14 cellular contexts compared by ENCODE assay signal in the genomic region with DNA sequence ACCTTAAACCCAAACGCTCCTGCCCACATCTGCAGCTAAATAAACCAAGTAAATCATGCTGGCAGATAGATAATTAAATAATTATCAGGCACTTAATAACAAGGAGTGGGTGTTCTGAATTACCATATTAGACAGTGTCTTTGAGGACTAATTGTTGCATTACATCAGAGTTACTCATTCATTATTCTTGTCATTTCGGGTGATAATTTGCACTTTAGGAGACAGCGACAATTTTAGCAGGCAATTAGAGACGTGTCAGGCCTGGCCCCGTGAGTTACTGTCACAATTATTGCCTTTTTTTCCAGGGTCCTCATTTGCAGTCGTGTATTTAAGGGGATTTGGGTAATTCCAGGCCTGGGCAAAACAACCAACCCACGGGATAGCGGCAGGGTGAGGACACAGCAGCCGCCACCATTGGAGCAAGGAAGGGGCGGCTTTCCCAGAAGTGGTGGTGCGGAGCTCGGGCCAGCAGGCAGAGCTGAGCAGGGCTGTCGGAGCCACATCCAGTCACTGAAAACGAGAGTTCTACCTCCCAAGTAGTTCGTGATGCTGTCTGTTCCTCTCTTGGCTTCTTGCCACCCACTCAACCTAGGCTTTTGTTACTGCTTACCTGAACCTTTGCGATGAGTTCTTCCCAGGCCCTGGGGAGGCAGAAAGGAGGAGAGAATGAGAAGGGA.
A peak's percentile ranks its signal among the peaks of the same experiment; 100 is the strongest.
DNase-seq lines count a peak whose midpoint lies in the region; ATAC-seq and TF ChIP-seq lines count a peak whose summit lies in the region.
"Had no signal": no experiment of that assay in that cellular context is flagged by ENCODE, and none has a peak within 500 bp of the region (broad histone marks: within the 10 kb centered on the region; RNA-seq: fewer than 3 reads in every experiment).

No MANE protein-coding gene starts in this region.

- H3K14ac ChIP-seq in trophoblast cell (ENCODE audit: low read length), result peak overlapping the region; percentile 13

- H3K4me2 ChIP-seq in trophoblast cell (ENCODE audit: low read length), result no peak overlapping the region

- no peak overlapping the region for H4K12ac ChIP-seq in trophoblast cell (ENCODE audit: low read depth, low read length)

- H3K27ac ChIP-seq in trophoblast cell (ENCODE audit: low read depth, low read length), result no peak overlapping the region
- H3K27ac ChIP-seq in CD4-positive, alpha-beta T cell (ENCODE audit: low read depth, low read length), result no peak overlapping the region

- CTCF ChIA-PET in CD4-positive, alpha-beta T cell (lab: Charles Lee), result no interaction called here
- CTCF ChIA-PET in activated CD4-positive, alpha-beta T cell treated with anti-CD3 and anti-CD28 coated beads for 36 hours (lab: Charles Lee), result interaction anchor here (0.6 to 0.7 kb wide), 2 partner anchors 253 to 644 kb away, joined by 3 read pairs; no protein-coding TSS in a partner anchor

- no peak overlapping the region for H3K9ac ChIP-seq in trophoblast cell (ENCODE audit: low read length)

- H3K27me3 ChIP-seq in trophoblast cell (ENCODE audit: insufficient read depth, low read length), result no peaks in the 10 kb centered on the region
- H3K27me3 ChIP-seq in CD4-positive, alpha-beta T cell (ENCODE audit: control insufficient read depth, insufficient read depth, low read length), result no peaks in the 10 kb centered on the region
- H3K27me3 ChIP-seq: adrenal gland had no signal

- H3K9me3 ChIP-seq in trophoblast cell (ENCODE audit: insufficient read depth, low read depth, low read length), result no peaks in the 10 kb centered on the region
- no peaks in the 10 kb centered on the region for H3K9me3 ChIP-seq in CD4-positive, alpha-beta T cell (ENCODE audit: control insufficient read depth, low read length)
- H3K9me3 ChIP-seq: adrenal gland had no signal

- no peak for ATAC-seq in CD4-positive, alpha-beta T cell (ENCODE audit: poor library complexity)
- no peak for ATAC-seq in activated CD4-positive, alpha-beta T cell treated with anti-CD3 and anti-CD28 coated beads for 36 hours
- ATAC-seq: effector memory CD8-positive, alpha-beta T cell; PC-3 had no signal

- H2BK5ac ChIP-seq in trophoblast cell (ENCODE audit: low read depth, low read length, poor library complexity), result no peak overlapping the region

- H2BK120ac ChIP-seq in trophoblast cell (ENCODE audit: insufficient read depth, low read length, poor library complexity), result peak overlapping the region; percentile 63

- peak overlapping the region; percentile 55 for H2AK5ac ChIP-seq in trophoblast cell (ENCODE audit: low read length)

- POLR2A ChIA-PET in CD4-positive, alpha-beta T cell (lab: Charles Lee), result no interaction called here
- POLR2A ChIA-PET in activated CD4-positive, alpha-beta T cell treated with anti-CD3 and anti-CD28 coated beads for 36 hours (lab: Charles Lee), result no interaction called here

- H2BK12ac ChIP-seq in trophoblast cell (ENCODE audit: low read length), result peak overlapping the region; percentile 78

- H3K27ac Mint-ChIP-seq in CD4-positive, alpha-beta T cell, result no peak overlapping the region
- no peak overlapping the region for H3K27ac Mint-ChIP-seq in activated CD4-positive, alpha-beta T cell treated with anti-CD3 and anti-CD28 coated beads for 36 hours
- H3K27ac Mint-ChIP-seq: CD14-positive monocyte; effector memory CD8-positive, alpha-beta T cell had no signal

- peak overlapping the region; percentile 51 for H4K91ac ChIP-seq in trophoblast cell (ENCODE audit: low read depth, low read length)

- no peak for TF ChIP-seq CTCF in CD4-positive, alpha-beta T cell (IDR thresholded peaks at IDR 0.05)
- TF ChIP-seq CTCF in GM20000 (IDR thresholded peaks at IDR 0.05; ENCODE audit: extremely low read depth, missing control alignments), result no peak

- peaks cover 5 to 15% of the 10 kb centered on the region in 2 experiments for H3K4me1 ChIP-seq in trophoblast cell (ENCODE audit: control insufficient read depth in 1 of 2, insufficient read depth in 2 of 2, low read length in 2 of 2)

- H3K79me1 ChIP-seq in trophoblast cell (ENCODE audit: low read length), result peaks cover 7% of the 10 kb centered on the region

- H4K8ac ChIP-seq in trophoblast cell (ENCODE audit: low read depth, low read length), result no peak overlapping the region

- no peak overlapping the region for H3K4me3 Mint-ChIP-seq in CD4-positive, alpha-beta T cell
- no peak overlapping the region for H3K4me3 Mint-ChIP-seq in activated CD4-positive, alpha-beta T cell treated with anti-CD3 and anti-CD28 coated beads for 36 hours
- H3K4me3 Mint-ChIP-seq: effector memory CD8-positive, alpha-beta T cell had no signal

- DNase-seq in DMS79 treated with DMSO at 0.1 percent for 48 hours (lab: John Stamatoyannopoulos, UW) (peak; percentile 64), NCI-H2029 (lab: John Stamatoyannopoulos, UW) (peak; percentile 84), astrocyte of the hippocampus (ENCODE audit: low read depth, low spot score) (peak; percentile 65), trophoblast cell (no peak), GOT3 (lab: John Stamatoyannopoulos, UW) (no peak), GM20000 (ENCODE audit: low spot score) (no peak)
- DNase-seq in CD4-positive, alpha-beta T cell, result no peak
- DNase-seq in activated CD4-positive, alpha-beta T cell treated with anti-CD3 and anti-CD28 coated beads for 36 hours, result no peak
- DNase-seq: effector memory CD8-positive, alpha-beta T cell; HCEC 1CT; PC-3; T-helper 2 cell had no signal

- peaks cover 5% of the 10 kb centered on the region for H3K36me3 Mint-ChIP-seq in CD4-positive, alpha-beta T cell (ENCODE audit: low read depth)
- H3K36me3 Mint-ChIP-seq in activated CD4-positive, alpha-beta T cell treated with anti-CD3 and anti-CD28 coated beads for 36 hours (ENCODE audit: low read depth), result no peaks in the 10 kb centered on the region
- H3K36me3 Mint-ChIP-seq: CD14-positive monocyte had no signal

- no peaks in the 10 kb centered on the region for H3K79me2 ChIP-seq in trophoblast cell (ENCODE audit: control insufficient read depth, insufficient read depth, low read length, poor library complexity)

- H3K9me3 Mint-ChIP-seq in CD4-positive, alpha-beta T cell, result peaks cover 2% of the 10 kb centered on the region
- H3K9me3 Mint-ChIP-seq in activated CD4-positive, alpha-beta T cell treated with anti-CD3 and anti-CD28 coated beads for 36 hours (ENCODE audit: low read depth), result no peaks in the 10 kb centered on the region
- H3K9me3 Mint-ChIP-seq: CD14-positive monocyte; effector memory CD8-positive, alpha-beta T cell had no signal

- no peaks in the 10 kb centered on the region for H3K4me1 Mint-ChIP-seq in CD4-positive, alpha-beta T cell (ENCODE audit: low read depth)
- peaks cover 14% of the 10 kb centered on the region for H3K4me1 Mint-ChIP-seq in activated CD4-positive, alpha-beta T cell treated with anti-CD3 and anti-CD28 coated beads for 36 hours
- H3K4me1 Mint-ChIP-seq: CD14-positive monocyte had no signal

- intact Hi-C loops in CD4-positive, alpha-beta T cell (cut with DNase I, micrococcal nuclease), result no loop called here
- intact Hi-C loops in activated CD4-positive, alpha-beta T cell treated with anti-CD3 and anti-CD28 coated beads for 36 hours (cut with DNase I, micrococcal nuclease), result no loop called here

- H2AFZ ChIP-seq in trophoblast cell (ENCODE audit: insufficient read depth, low read length, poor library complexity), result no peak overlapping the region

- WGBS in trophoblast cell (ENCODE audit: extremely low coverage, insufficient coverage, insufficient read length), result no CpG with 5 or more reads among the region's 16 CpGs

- no peak overlapping the region for H3K4me3 ChIP-seq in trophoblast cell (ENCODE audit: low read depth, low read length)
- H3K4me3 ChIP-seq: adrenal gland had no signal

- no peaks in the 10 kb centered on the region for H3K36me3 ChIP-seq in trophoblast cell (ENCODE audit: control insufficient read depth in 1 of 2, insufficient read depth in 2 of 2, low read length in 2 of 2)
- H3K36me3 ChIP-seq: adrenal gland had no signal

- peaks cover 30% of the 10 kb centered on the region for H3K27me3 Mint-ChIP-seq in CD4-positive, alpha-beta T cell
- peaks cover 24% of the 10 kb centered on the region for H3K27me3 Mint-ChIP-seq in activated CD4-positive, alpha-beta T cell treated with anti-CD3 and anti-CD28 coated beads for 36 hours

- H3K23ac ChIP-seq in trophoblast cell (ENCODE audit: low read length), result no peak overlapping the region

- no peak overlapping the region for H3K4ac ChIP-seq in trophoblast cell (ENCODE audit: low read depth, low read length)

- peak overlapping the region; percentile 33 for H3K18ac ChIP-seq in trophoblast cell (ENCODE audit: low read length)

Comparison
In these comparisons a context has a peak if more than half of its experiments do, and no peak if none do; other contexts are left out.
1. DNase-seq: peak in DMS79 treated with DMSO at 0.1 percent for 48 hours (single experiment), NCI-H2029 (single experiment) and astrocyte of the hippocampus (single experiment); none in trophoblast cell (0 of 2), CD4-positive, alpha-beta T cell (0 of 10), GOT3 (single experiment), activated CD4-positive, alpha-beta T cell treated with anti-CD3 and anti-CD28 coated beads for 36 hours (single experiment) and GM20000 (single experiment).